In genomic region chr18:69240275-69240674, GRCh38 we compare ENCODE assay signal across 27 cellular contexts.
"Had no signal": no experiment of that assay in that cellular context is flagged by ENCODE, and none has a peak within 500 bp of the region (broad histone marks: within the 10 kb centered on the region; RNA-seq: fewer than 3 reads in every experiment).

No MANE protein-coding gene starts in this region.

- DNase-seq: naive thymus-derived CD8-positive, alpha-beta T cell; occipital lobe; ovary; posterior cingulate gyrus; psoas muscle; right cardiac atrium; spleen; stimulated activated CD4-positive, alpha-beta T cell treated with anti-CD3 and anti-CD28 coated beads, Interleukin-12 subunit alpha, Interleukin-12 subunit beta, amount 100 ng/mL, for 4 hours; stimulated activated CD4-positive, alpha-beta T cell treated with anti-CD3 and anti-CD28 coated beads, Interleukin-1b, Interleukin-23, amount 100 ng/mL, for 48 hours; stimulated activated CD4-positive, alpha-beta T cell treated with anti-CD3 and anti-CD28 coated beads, Interleukin-4, amount 100 ng/mL, for 1 hour; stimulated activated CD4-positive, alpha-beta T cell treated with anti-CD3 and anti-CD28 coated beads, Interleukin-4, amount 100 ng/mL, for 4 hours; stimulated activated CD8-positive, alpha-beta memory T cell treated with anti-CD3 and anti-CD28 coated beads, Interleukin-4, amount 100 ng/mL, for 48 hours; stimulated activated naive CD4-positive, alpha-beta T cell; stimulated activated naive CD8-positive, alpha-beta T cell treated with anti-CD3 and anti-CD28 coated beads, Interleukin-15, amount 100 ng/mL, for 72 hours; stimulated activated naive CD8-positive, alpha-beta T cell treated with anti-CD3 and anti-CD28 coated beads, Interleukin-15, Interleukin-2, amounts not matched to agents 100 U/mL and 50 U/mL, for 24 hours; testis; tibial artery; transverse colon; upper lobe of right lung; uterus had no signal

- H3K9ac ChIP-seq: neural progenitor cell, parathyroid adenoma had no signal

- H3K4me1 ChIP-seq: neural progenitor cell, parathyroid adenoma, psoas muscle, spleen, suprapubic skin, testis, tibial artery, transverse colon, upper lobe of right lung, uterus had no signal

- ATAC-seq: naive thymus-derived CD8-positive, alpha-beta T cell; psoas muscle; right cardiac atrium; sciatic nerve; stimulated activated memory B cell treated with anti-CD40 and anti-IgM and Interleukin-4, amounts not matched to agents 10 μg/mL and 1 μg/mL and 100 μg/mL, for 72 hours; stimulated activated naive CD8-positive, alpha-beta T cell treated with anti-CD3 and anti-CD28 coated beads, Interleukin-15, amount 100 ng/mL, for 72 hours; stimulated activated naive CD8-positive, alpha-beta T cell treated with anti-CD3 and anti-CD28 coated beads, Interleukin-15, Interleukin-2, amounts not matched to agents 100 U/mL and 50 U/mL, for 24 hours; upper lobe of right lung had no signal

- H2AFZ ChIP-seq: neural progenitor cell, parathyroid adenoma had no signal

- H3K4me3 ChIP-seq: neural progenitor cell, ovary, psoas muscle, skin epidermis, smooth muscle cell, spleen, suprapubic skin, testis, tibial artery, transverse colon, upper lobe of right lung, uterus had no signal

- H3K9me3 ChIP-seq: ovary, psoas muscle, spleen, suprapubic skin, testis, tibial artery, transverse colon, upper lobe of right lung, uterus had no signal

- H3K27ac ChIP-seq: neural progenitor cell, ovary, parathyroid adenoma, psoas muscle, skin epidermis, spleen, suprapubic skin, testis, tibial artery, transverse colon, upper lobe of right lung, uterus had no signal

- H3K4me2 ChIP-seq: neural progenitor cell, smooth muscle cell had no signal

- H3K36me3 ChIP-seq: neural progenitor cell, ovary, spleen, suprapubic skin, tibial artery, transverse colon, upper lobe of right lung, uterus had no signal

- H3K27me3 ChIP-seq: neural progenitor cell, ovary, spleen, suprapubic skin, testis, tibial artery, transverse colon, upper lobe of right lung, uterus had no signal
